In genomic region chr1:241715956-241716355, GRCh38 we compare ENCODE assay signal across 17 cellular contexts.
"Had no signal": no experiment of that assay in that cellular context is flagged by ENCODE, and none has a peak within 500 bp of the region (broad histone marks: within the 10 kb centered on the region; RNA-seq: fewer than 3 reads in every experiment).

No MANE protein-coding gene starts in this region.

- H3K27ac ChIP-seq: gastrocnemius medialis, tibial nerve, vagina had no signal

- H3K27ac Mint-ChIP-seq: activated CD8-positive, alpha-beta T cell treated with anti-CD3 and anti-CD28 coated beads for 36 hours; activated naive CD8-positive, alpha-beta T cell treated with anti-CD3 and anti-CD28 coated beads for 36 hours; activated T-cell treated with anti-CD3 and anti-CD28 coated beads, Interleukin-2, amount 50 U/mL, for 72 hours; effector memory CD8-positive, alpha-beta T cell; nephron progenitor cell; stimulated activated effector memory CD8-positive, alpha-beta T cell treated with anti-CD3 and anti-CD28 coated beads, Interleukin-12 subunit alpha, Interleukin-12 subunit beta, amount 100 ng/mL, for 72 hours; T-cell had no signal

- H3K27me3 ChIP-seq: gastrocnemius medialis, tibial nerve, vagina had no signal

- H3K4me1 Mint-ChIP-seq: stimulated activated effector memory CD8-positive, alpha-beta T cell treated with anti-CD3 and anti-CD28 coated beads, Interleukin-12 subunit alpha, Interleukin-12 subunit beta, amount 100 ng/mL, for 72 hours had no signal

- H3K4me1 ChIP-seq: gastrocnemius medialis, tibial nerve, vagina had no signal

- DNase-seq: activated CD4-positive, alpha-beta T cell treated with anti-CD3 and anti-CD28 coated beads for 4 hours; activated CD8-positive, alpha-beta memory T cell treated with anti-CD3 and anti-CD28 coated beads, Interleukin-2, amount 50 U/mL, for 4 hours; activated CD8-positive, alpha-beta T cell treated with anti-CD3 and anti-CD28 coated beads for 36 hours; activated gamma-delta T cell treated with Interleukin-2 at 50 U/mL for 16 hours; activated naive CD8-positive, alpha-beta T cell treated with anti-CD3 and anti-CD28 coated beads for 36 hours; activated T-cell treated with anti-CD3 and anti-CD28 coated beads, Interleukin-2, amount 50 U/mL, for 72 hours; caudate nucleus; effector memory CD8-positive, alpha-beta T cell; erythroblast; gastrocnemius medialis; left ventricle myocardium superior; nephron progenitor cell; T-cell had no signal

- H3K27me3 Mint-ChIP-seq: activated CD8-positive, alpha-beta T cell treated with anti-CD3 and anti-CD28 coated beads for 36 hours; activated naive CD8-positive, alpha-beta T cell treated with anti-CD3 and anti-CD28 coated beads for 36 hours had no signal

- ATAC-seq: activated CD8-positive, alpha-beta T cell treated with anti-CD3 and anti-CD28 coated beads for 36 hours; activated T-cell treated with anti-CD3 and anti-CD28 coated beads, Interleukin-2, amount 50 U/mL, for 72 hours; effector memory CD8-positive, alpha-beta T cell; gastrocnemius medialis; left ventricle myocardium superior; stimulated activated effector memory CD8-positive, alpha-beta T cell treated with anti-CD3 and anti-CD28 coated beads, Interleukin-12 subunit alpha, Interleukin-12 subunit beta, amount 100 ng/mL, for 72 hours; T-cell had no signal

- H3K4me3 ChIP-seq: gastrocnemius medialis, smooth muscle cell, tibial nerve, vagina had no signal

- H3K36me3 ChIP-seq: gastrocnemius medialis, tibial nerve, vagina had no signal

- H3K9me3 Mint-ChIP-seq: activated CD8-positive, alpha-beta T cell treated with anti-CD3 and anti-CD28 coated beads for 36 hours; activated naive CD8-positive, alpha-beta T cell treated with anti-CD3 and anti-CD28 coated beads for 36 hours; activated T-cell treated with anti-CD3 and anti-CD28 coated beads, Interleukin-2, amount 50 U/mL, for 72 hours; effector memory CD8-positive, alpha-beta T cell; stimulated activated effector memory CD8-positive, alpha-beta T cell treated with anti-CD3 and anti-CD28 coated beads, Interleukin-12 subunit alpha, Interleukin-12 subunit beta, amount 100 ng/mL, for 72 hours; T-cell had no signal

- H3K36me3 Mint-ChIP-seq: activated naive CD8-positive, alpha-beta T cell treated with anti-CD3 and anti-CD28 coated beads for 36 hours; stimulated activated effector memory CD8-positive, alpha-beta T cell treated with anti-CD3 and anti-CD28 coated beads, Interleukin-12 subunit alpha, Interleukin-12 subunit beta, amount 100 ng/mL, for 72 hours; T-cell had no signal

- H3K9me3 ChIP-seq: gastrocnemius medialis, vagina had no signal

- H3K4me2 ChIP-seq: smooth muscle cell had no signal

- H3K4me3 Mint-ChIP-seq: activated CD8-positive, alpha-beta T cell treated with anti-CD3 and anti-CD28 coated beads for 36 hours; activated naive CD8-positive, alpha-beta T cell treated with anti-CD3 and anti-CD28 coated beads for 36 hours; activated T-cell treated with anti-CD3 and anti-CD28 coated beads, Interleukin-2, amount 50 U/mL, for 72 hours; effector memory CD8-positive, alpha-beta T cell; nephron progenitor cell; stimulated activated effector memory CD8-positive, alpha-beta T cell treated with anti-CD3 and anti-CD28 coated beads, Interleukin-12 subunit alpha, Interleukin-12 subunit beta, amount 100 ng/mL, for 72 hours; T-cell had no signal
